In genomic region chr6:73652637-73653570, GRCh38 we compare ENCODE assay signal across 8 cellular contexts. TPM values are rescaled to one million over a fixed set of nuclear protein-coding genes. Genes with fewer than 3 reads are reported as not detected.
DNase-seq lines count a peak whose midpoint lies in the region; ATAC-seq, FAIRE-seq and TF ChIP-seq lines count a peak whose summit lies in the region.

No MANE protein-coding gene starts in this region.

- RAD21 ChIA-PET in HCT116 (lab: Charles Lee; ENCODE audit: low non-redundant PET in 1 of 2, low total read pairs in 2 of 2, uncharacterized antibody in 2 of 2, unreplicated experiment in 2 of 2): interaction anchor here (0.6 to 1.6 kb wide), 2 partner anchors 129 to 190 kb away, joined by 3 to 4 read pairs; no protein-coding TSS in a partner anchor

- WGBS in pancreas, 2 donors: 1% methylated on average over 29 to 32 of the region's 32 CpGs

- peaks cover 8% of the 10 kb centered on the region for H3K36me3 Mint-ChIP-seq in activated naive CD8-positive, alpha-beta T cell treated with anti-CD3 and anti-CD28 coated beads for 36 hours

- peak overlapping the region; percentile 90 for H3K4me2 ChIP-seq in HCT116 (ENCODE audit: low read length)

- H3K9me2 ChIP-seq in HCT116 (ENCODE audit: insufficient read depth): no peaks in the 10 kb centered on the region

- intact Hi-C loops in HCT116 (cut with micrococcal nuclease) (loop anchor here (1.0 to 10.0 kb wide), 3 partner anchors 71 to 368 kb away; partner anchors contain the start of gene EEF1A1), Right ventricle myocardium inferior (cut with DNase I) (loop anchor here (5.0 to 10.0 kb wide), 2 partner anchors 131 to 1592 kb away; partner anchors contain the start of genes COX7A2 and EEF1A1), pancreas (cut with DNase I) (no loop called here), upper lobe of right lung (cut with DNase I) (no loop called here)

- peaks cover 24% of the 10 kb centered on the region for H3K4me1 Mint-ChIP-seq in activated naive CD8-positive, alpha-beta T cell treated with anti-CD3 and anti-CD28 coated beads for 36 hours

- H4K20me1 ChIP-seq in HCT116 (ENCODE audit: insufficient read depth): no peaks in the 10 kb centered on the region

- H3K27ac Mint-ChIP-seq in activated naive CD8-positive, alpha-beta T cell treated with anti-CD3 and anti-CD28 coated beads for 36 hours: peak overlapping the region; percentile 91

- TF ChIP-seq CTCF in HCT116 (IDR thresholded peaks at IDR 0.05 in 2 of 3, conservative IDR thresholded peaks at IDR 0.05 in 1 of 3; ENCODE audit: borderline replicate concordance in 1 of 3, insufficient read depth in 1 of 3, low read depth in 2 of 3, low read length in 2 of 3): peak; percentile 20 to 35 (median 23); a peak in 4 of 6 replicates
- peak in 2 of 4 donors; percentile 15 to 16 for TF ChIP-seq CTCF in pancreas (IDR thresholded peaks at IDR 0.05)
- TF ChIP-seq CTCF in upper lobe of right lung (IDR thresholded peaks at IDR 0.05): peak; percentile 29

- H3K79me2 ChIP-seq in HCT116 (ENCODE audit: insufficient read depth, low read length): peaks cover 32% of the 10 kb centered on the region

- H3K4me3 ChIP-seq in HCT116 (replicated peaks in 1 of 2; ENCODE audit: low read depth in 1 of 2, low read length in 2 of 2) (peak overlapping the region; percentile 68 to 76), MG63 (peak overlapping the region; percentile 85), pancreas (peak overlapping the region; percentile 86 to 100 (median 98)), upper lobe of right lung (peak overlapping the region; percentile 97)

- peak overlapping the region; percentile 82 for H3K9ac ChIP-seq in HCT116 (ENCODE audit: low read length)

- H3K27ac ChIP-seq in HCT116 (ENCODE audit: low read depth, low read length) (peak overlapping the region; percentile 93), pancreas (peak overlapping the region; percentile 87 to 98 (median 94)), upper lobe of right lung (peak overlapping the region; percentile 96)

- TF ChIP-seq RAD21 in HCT116 (IDR thresholded peaks at IDR 0.05; ENCODE audit: low read depth): peak; percentile 38; the same call in 1 of the 2 replicates

- FAIRE-seq in pancreas (lab: Jason Lieb, UNC): no peak

- TF ChIP-seq POLR2A in HCT116 (IDR thresholded peaks at IDR 0.05; ENCODE audit: borderline replicate concordance, extremely low read depth, insufficient read depth, insufficient read length): no peak

- ATAC-seq in HCT116: peak; percentile 40
- ATAC-seq in Right ventricle myocardium inferior: peak; percentile 43
- ATAC-seq in pancreas: peak; percentile 51 to 69 (median 62)
- peak; percentile 59 for ATAC-seq in upper lobe of right lung

- H3K4me1 ChIP-seq in HCT116 (ENCODE audit: control insufficient read depth in 1 of 2, insufficient read depth in 2 of 2, low read length in 2 of 2): peaks cover 57 to 77% of the 10 kb centered on the region in 2 experiments
- peaks cover 0 to 12% (median 0%) of the 10 kb centered on the region in 3 donors for H3K4me1 ChIP-seq in pancreas
- H3K4me1 ChIP-seq in upper lobe of right lung: peaks cover 9% of the 10 kb centered on the region

- H3K9me3 Mint-ChIP-seq in activated naive CD8-positive, alpha-beta T cell treated with anti-CD3 and anti-CD28 coated beads for 36 hours: no peaks in the 10 kb centered on the region

- peak; percentile 51 for DNase-seq in GF-D8 (lab: John Stamatoyannopoulos, UW)
- peak; percentile 52 for DNase-seq in HCT116 (ENCODE audit: low read depth, low spot score)
- DNase-seq in MG63: peak; percentile 41
- DNase-seq in SK-N-DZ (ENCODE audit: low spot score): peak; percentile 82
- DNase-seq in activated naive CD8-positive, alpha-beta T cell treated with anti-CD3 and anti-CD28 coated beads for 36 hours: peak; percentile 67
- peak; percentile 81 for DNase-seq in Right ventricle myocardium inferior (ENCODE audit: missing footprints)
- peak in 5 of 6 donors; percentile 49 to 74 (median 50) for DNase-seq in pancreas
- DNase-seq in upper lobe of right lung: peak; percentile 79

- H3K27me3 Mint-ChIP-seq in activated naive CD8-positive, alpha-beta T cell treated with anti-CD3 and anti-CD28 coated beads for 36 hours: no peaks in the 10 kb centered on the region

- H3K4me3 Mint-ChIP-seq in activated naive CD8-positive, alpha-beta T cell treated with anti-CD3 and anti-CD28 coated beads for 36 hours: peak overlapping the region; percentile 97

- H3K9me3 ChIP-seq in HCT116 (ENCODE audit: control insufficient read depth in 1 of 2, insufficient read depth in 1 of 2, low read depth in 1 of 2, low read length in 2 of 2) (no peaks in the 10 kb centered on the region), MG63 (no peaks in the 10 kb centered on the region), pancreas (no peaks in the 10 kb centered on the region), upper lobe of right lung (no peaks in the 10 kb centered on the region)

- BruUV-seq in HCT116 (replicated peaks; lab: Mats Ljungman, UMichigan): TSS peak; percentile 72

- CTCF ChIA-PET in HCT116 (lab: Charles Lee): interaction anchor here (0.6 to 2.2 kb wide), 19 partner anchors 10 to 367 kb away, joined by 3 to 10 read pairs (median 3); partner anchors contain the start of genes EEF1A1 and MTO1

- no peaks in the 10 kb centered on the region for H3K36me3 ChIP-seq in HCT116 (ENCODE audit: control insufficient read depth in 1 of 2, insufficient read depth in 2 of 2, low read length in 2 of 2)
- peaks cover 5% of the 10 kb centered on the region; the same call in 1 of the 2 replicates for H3K36me3 ChIP-seq in MG63
- H3K36me3 ChIP-seq in pancreas: no peaks in the 10 kb centered on the region
- H3K36me3 ChIP-seq in upper lobe of right lung: peaks cover 7% of the 10 kb centered on the region

- H2AFZ ChIP-seq in HCT116 (ENCODE audit: low read depth, low read length, poor library complexity, severe bottlenecking): peak overlapping the region; percentile 67

- POLR2A ChIA-PET in HCT116 (lab: Charles Lee): interaction anchor here (0.6 to 3.3 kb wide), 13 partner anchors 11 to 401 kb away, joined by 3 to 33 read pairs (median 4); partner anchors contain the start of genes EEF1A1 and MTO1

- H3K27me3 ChIP-seq in HCT116 (ENCODE audit: insufficient read depth, low read length) (no peaks in the 10 kb centered on the region), MG63 (no peaks in the 10 kb centered on the region), pancreas (no peaks in the 10 kb centered on the region), upper lobe of right lung (no peaks in the 10 kb centered on the region)

TF ChIP-seq in HCT116, 20 proteins besides CTCF, POLR2A, EP300 and RAD21:
- peak; percentile 53; the same call in 1 of the 2 replicates for TF ChIP-seq MAX (IDR thresholded peaks at IDR 0.05)
- no peak for TF ChIP-seq SRF (IDR thresholded peaks at IDR 0.05; ENCODE audit: low read depth)
- no peak for TF ChIP-seq REST (IDR thresholded peaks at IDR 0.05; ENCODE audit: low read depth)

RNA-seq across cellular contexts. Expression of gene SLC17A5, which starts 0.9 kb away (rescaled TPM):
- total RNA-seq in HCT116 (2021; ENCODE audit: unreplicated experiment): 17.0 TPM
- 8.7 and 9.6 TPM in 2 replicates for polyA plus RNA-seq in HCT116 (2012)
- 8.1 and 8.4 TPM in 2 replicates for total RNA-seq in MG63 (2014; rRNA removed; shearing (Covaris generic); ENCODE audit: low replicate concordance)
- 6.1 and 8.1 TPM in 2 replicates for polyA plus RNA-seq in SK-N-DZ (2014; cell fraction: cytosol; rRNA removed)
- polyA plus RNA-seq in SK-N-DZ (2014; cell fraction: nucleus; rRNA removed): 1.8 and 2.0 TPM in 2 replicates
- 1 to 10 TPM; 3.1 to 4.1 TPM for total RNA-seq in activated naive CD8-positive, alpha-beta T cell treated with anti-CD3 and anti-CD28 coated beads for 36 hours
- total RNA-seq in Right ventricle myocardium inferior: 5.9 TPM
- 10 to 100 TPM in 1 of 6 donors, 1 to 10 TPM in 5; 4.0 to 11.0 (median 5.4) TPM for total RNA-seq in pancreas
- polyA plus RNA-seq in pancreas: 1 to 10 TPM; 2.4 to 7.8 TPM
- 26.5 TPM for total RNA-seq in upper lobe of right lung

RNA-seq across cellular contexts. Expression of gene CD109, which starts 43.1 kb away (rescaled TPM):
- total RNA-seq in HCT116 (2021; ENCODE audit: unreplicated experiment): 42.1 TPM
- polyA plus RNA-seq in HCT116 (2012): 7.5 and 10.2 TPM in 2 replicates
- 19.1 and 20.7 TPM in 2 replicates for total RNA-seq in MG63 (2014; rRNA removed; shearing (Covaris generic); ENCODE audit: low replicate concordance)
- not detected in 2 replicates for polyA plus RNA-seq in SK-N-DZ (2014; cell fraction: cytosol; rRNA removed)
- polyA plus RNA-seq in SK-N-DZ (2014; cell fraction: nucleus; rRNA removed): not detected in 2 replicates
- total RNA-seq in activated naive CD8-positive, alpha-beta T cell treated with anti-CD3 and anti-CD28 coated beads for 36 hours: 10 to 100 TPM; 12.2 to 12.4 TPM
- 7.3 TPM for total RNA-seq in Right ventricle myocardium inferior
- 1 to 10 TPM in 3 of 6 donors, under 1 TPM in 3; 0.24 to 2.6 (median 0.99) TPM for total RNA-seq in pancreas
- under 1 TPM; 0.23 to 0.26 TPM for polyA plus RNA-seq in pancreas
- total RNA-seq in upper lobe of right lung: 22.1 TPM

Comparison
In these comparisons a context has a peak if more than half of its experiments do, and no peak if none do; other contexts are left out.
1. Peak in every context shown above with its lines: DNase-seq, ATAC-seq, H3K4me3 ChIP-seq and H3K27ac ChIP-seq.
2. intact Hi-C loops: an anchor here in HCT116 (1.0 to 10.0 kb wide) and Right ventricle myocardium inferior (5.0 to 10.0 kb wide); none called in pancreas and upper lobe of right lung.